1 cellular context compared by ENCODE assay signal in the genomic region with DNA sequence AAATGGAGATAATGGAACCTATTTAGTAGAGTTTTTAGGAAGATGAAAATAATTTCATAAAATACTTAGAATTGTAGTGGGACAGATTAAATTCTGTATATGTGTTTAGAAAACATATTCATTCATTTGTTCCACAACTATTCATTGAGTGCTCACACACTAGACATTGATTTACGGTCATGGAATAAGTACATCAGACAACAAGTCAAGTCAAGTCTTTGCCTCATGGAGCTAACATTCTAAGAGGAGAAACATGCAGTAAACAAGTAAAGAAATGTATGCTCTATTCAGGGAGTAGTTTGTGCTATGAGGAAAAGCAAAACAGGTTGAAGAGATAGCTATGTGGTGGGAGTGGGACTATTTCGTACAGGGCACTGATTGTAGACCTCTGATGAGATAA.
TF ChIP-seq lines count a peak whose summit lies in the region.

No MANE protein-coding gene starts in this region.

TF ChIP-seq in endothelial cell of umbilical vein, 7 proteins besides CTCF, POLR2A, EP300 and RAD21:
- TF ChIP-seq, protein P1, sequence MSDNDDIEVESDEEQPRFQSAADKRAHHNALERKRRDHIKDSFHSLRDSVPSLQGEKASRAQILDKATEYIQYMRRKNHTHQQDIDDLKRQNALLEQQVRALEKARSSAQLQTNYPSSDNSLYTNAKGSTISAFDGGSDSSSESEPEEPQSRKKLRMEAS (IDR thresholded peaks at IDR 0.05; ENCODE audit: insufficient read depth, insufficient read length): no peak
- no peak for TF ChIP-seq FOS (IDR thresholded peaks at IDR 0.05; ENCODE audit: borderline replicate concordance, insufficient read depth, low read length)
- no peak for TF ChIP-seq GATA2 (IDR thresholded peaks at IDR 0.05; ENCODE audit: insufficient read depth, insufficient read length, low read depth, low read length)
- TF ChIP-seq POLR2AphosphoS5 (IDR thresholded peaks at IDR 0.05; ENCODE audit: insufficient read depth, low read depth, low read length): peak; percentile 12
- no peak for TF ChIP-seq MYC (IDR thresholded peaks at IDR 0.05; ENCODE audit: low read depth, low read length)
